33 cellular contexts compared by ENCODE assay signal in the genomic region with DNA sequence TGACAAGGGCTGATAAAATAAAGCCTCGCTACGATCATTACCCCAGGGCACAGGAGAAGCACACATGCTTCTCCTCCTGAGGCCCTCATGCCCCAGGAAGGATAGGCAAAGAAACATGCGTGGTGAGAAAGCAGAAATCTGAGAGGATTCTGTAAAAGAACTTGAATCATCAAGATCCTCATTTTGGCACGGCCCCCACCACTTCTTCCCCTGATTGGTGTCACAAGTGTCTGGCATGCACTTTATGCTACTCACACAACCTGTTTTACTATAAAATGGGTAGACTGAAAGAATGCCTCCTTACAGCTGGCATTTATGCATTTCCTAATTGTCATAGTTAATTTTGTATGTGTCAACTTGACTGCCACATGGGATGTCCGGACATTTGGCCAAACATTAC. TPM values are rescaled to one million over a fixed set of nuclear protein-coding genes. Genes with fewer than 3 reads are reported as not detected.
"Had no signal": no experiment of that assay in that cellular context is flagged by ENCODE, and none has a peak within 500 bp of the region (broad histone marks: within the 10 kb centered on the region; RNA-seq: fewer than 3 reads in every experiment).

No MANE protein-coding gene starts in this region.

- H3K4me3 ChIP-seq: adrenal gland, body of pancreas, esophagus muscularis mucosa had no signal

- H3K27ac ChIP-seq: adrenal gland, body of pancreas, esophagus muscularis mucosa had no signal

- H3K27me3 ChIP-seq: adrenal gland, body of pancreas, esophagus muscularis mucosa had no signal

- H3K9me3 ChIP-seq: adrenal gland, body of pancreas, esophagus muscularis mucosa had no signal

- H3K36me3 ChIP-seq: adrenal gland had no signal

- DNase-seq: activated CD4-positive, alpha-beta memory T cell treated with anti-CD3 and anti-CD28 coated beads for 36 hours; activated CD4-positive, alpha-beta T cell treated with anti-CD3 and anti-CD28 coated beads for 36 hours; activated CD4-positive, alpha-beta T cell treated with anti-CD3 and anti-CD28 coated beads, Interleukin-2, amount 10 ng/mL, durations not matched to agents 24 days and 14 days; activated CD4-positive, CD25-positive, alpha-beta regulatory T cell; activated CD4-positive, CD25-positive, alpha-beta regulatory T cell treated with anti-CD3 and anti-CD28 coated beads, Interleukin-2, amount 50 U/mL, for 72 hours; activated CD8-positive, alpha-beta memory T cell treated with anti-CD3 and anti-CD28 coated beads, Interleukin-2, amount 10 ng/mL, durations not matched to agents 7 days and 5 days; activated CD8-positive, alpha-beta memory T cell treated with anti-CD3 and anti-CD28 coated beads, Interleukin-2, amount 50 U/mL, for 4 hours; activated CD8-positive, alpha-beta T cell treated with anti-CD3 and anti-CD28 coated beads, Interleukin-2, amount 10 ng/mL, durations not matched to agents 7 days and 5 days; activated effector memory CD4-positive, alpha-beta T cell treated with anti-CD3 and anti-CD28 coated beads, Interleukin-2, amount 50 U/mL, for 16 hours; activated naive CD4-positive, alpha-beta T cell treated with anti-CD3 and anti-CD28 coated beads for 36 hours; activated naive CD8-positive, alpha-beta T cell treated with anti-CD3 and anti-CD28 coated beads for 36 hours; activated naive CD8-positive, alpha-beta T cell treated with anti-CD3 and anti-CD28 coated beads, Interleukin-2, amount 50 U/mL, for 24 hours; activated T-cell treated with anti-CD3 and anti-CD28 coated beads, Interleukin-2, amount 50 U/mL, for 1 hour; activated T-cell treated with anti-CD3 and anti-CD28 coated beads, Interleukin-2, amount 50 U/mL, for 48 hours; adrenal gland; amygdala; aorta; body of pancreas; caudate nucleus; cortex of kidney; dermis blood vessel endothelial cell; effector CD4-positive, alpha-beta T cell; effector memory CD8-positive, alpha-beta T cell; erythroblast; foreskin melanocyte; head of caudate nucleus; T-helper 17 cell; T1000 had no signal

- H3K4me1 ChIP-seq: adrenal gland, body of pancreas had no signal

RNA-seq across cellular contexts. Expression of a gene that starts 32.1 kb away (rescaled TPM):
- total RNA-seq: activated CD4-positive, alpha-beta memory T cell treated with anti-CD3 and anti-CD28 coated beads for 36 hours; activated CD4-positive, alpha-beta T cell treated with anti-CD3 and anti-CD28 coated beads for 36 hours; activated CD4-positive, alpha-beta T cell treated with anti-CD3 and anti-CD28 coated beads, Interleukin-2, amount 10 ng/mL, durations not matched to agents 24 days and 14 days; activated CD8-positive, alpha-beta memory T cell treated with anti-CD3 and anti-CD28 coated beads for 36 hours; activated CD8-positive, alpha-beta memory T cell treated with anti-CD3 and anti-CD28 coated beads, Interleukin-2, amount 10 ng/mL, durations not matched to agents 7 days and 5 days; activated CD8-positive, alpha-beta T cell treated with anti-CD3 and anti-CD28 coated beads, Interleukin-2, amount 10 ng/mL, durations not matched to agents 7 days and 5 days; activated naive CD4-positive, alpha-beta T cell treated with anti-CD3 and anti-CD28 coated beads for 36 hours; activated naive CD8-positive, alpha-beta T cell treated with anti-CD3 and anti-CD28 coated beads for 36 hours; activated T-helper 1 cell treated with anti-CD3 and anti-CD28 coated beads, Interleukin-12 subunit alpha, Interleukin-12 subunit beta, Interleukin-2, Interleukin-4 antibody, amounts not matched to agents 30 ng/mL and 10 ng/mL and 1 ng/mL, durations not matched to agents 14 hours and 24 hours and 36 hours; activated T-helper 2 cell treated with anti-CD3 and anti-CD28 coated beads, Interferon-gamma antibody, Interleukin-2, Interleukin-4, amounts not matched to agents 10 μg/mL and 5 μg/mL and 100 μg/mL, durations not matched to agents 14 hours and 24 hours and 36 hours; body of pancreas; chondrocyte; T-helper 17 cell had no signal
- polyA plus RNA-seq: adrenal gland had no signal
